Comparison of ENCODE assay signal across 8 cellular contexts in the genomic region with DNA sequence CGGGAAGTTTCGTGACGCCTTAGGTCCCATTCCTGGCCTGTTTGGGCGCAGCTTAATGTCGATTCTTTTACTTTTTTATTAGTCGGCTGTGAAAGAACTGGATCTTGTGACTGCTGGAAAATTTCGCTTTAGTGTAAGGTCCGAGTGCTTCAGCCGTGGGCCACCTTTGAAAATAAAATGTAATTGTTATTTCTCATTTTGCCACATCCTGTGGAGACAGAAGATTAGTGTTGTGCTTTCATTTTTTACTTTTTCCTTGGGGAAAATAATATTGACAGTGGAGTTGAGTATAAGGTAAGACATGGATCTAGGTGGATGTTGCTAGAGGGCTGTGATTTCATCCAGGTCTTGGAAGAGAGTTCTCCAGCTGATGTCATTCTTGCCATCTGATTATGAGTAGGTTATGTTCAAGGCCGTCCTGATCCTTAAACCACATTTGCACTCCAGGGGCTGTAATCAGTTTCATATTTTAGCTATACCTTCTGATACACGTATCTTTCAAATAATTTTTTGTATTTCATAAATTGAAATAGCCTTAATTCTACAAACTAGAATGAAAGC. TPM values are rescaled to one million over a fixed set of nuclear protein-coding genes. Genes with fewer than 3 reads are reported as not detected.
A peak's percentile ranks its signal among the peaks of the same experiment; 100 is the strongest.
DNase-seq lines count a peak whose midpoint lies in the region; ATAC-seq lines count a peak whose summit lies in the region.

No MANE protein-coding gene starts in this region.

- POLR2A ChIA-PET in activated CD8-positive, alpha-beta T cell treated with anti-CD3 and anti-CD28 coated beads, Interleukin-2, amount 10 ng/mL, durations not matched to agents 7 days and 5 days (lab: Charles Lee) = interaction anchor here (0.9 to 2.3 kb wide), 8 partner anchors 9 to 351 kb away, joined by 3 to 23 read pairs (median 7); partner anchors contain the start of gene YME1L1

- H3K4me3 Mint-ChIP-seq in activated CD8-positive, alpha-beta T cell treated with anti-CD3 and anti-CD28 coated beads, Interleukin-2, amount 10 ng/mL, durations not matched to agents 7 days and 5 days = peak overlapping the region; percentile 91

- peaks cover 0 to 2% (median 0%) of the 10 kb centered on the region in 3 donors for H3K36me3 ChIP-seq in skeletal muscle tissue (ENCODE audit: control insufficient read depth in 3 of 3, insufficient read depth in 3 of 3, low read length in 3 of 3)

- no peaks in the 10 kb centered on the region for H3K9me3 ChIP-seq in skeletal muscle tissue (ENCODE audit: control insufficient read depth in 3 of 3, low read length in 3 of 3)

- no peak for ATAC-seq in activated CD8-positive, alpha-beta T cell treated with anti-CD3 and anti-CD28 coated beads, Interleukin-2, amount 10 ng/mL, durations not matched to agents 7 days and 5 days
- ATAC-seq in HG03159 (IDR thresholded peaks at IDR 0.05; ENCODE audit: unreplicated experiment) (no peak), HG02678 (IDR thresholded peaks at IDR 0.05; ENCODE audit: unreplicated experiment) (no peak), GM21367 (IDR thresholded peaks at IDR 0.05; ENCODE audit: unreplicated experiment) (no peak)

- H3K36me3 Mint-ChIP-seq in activated CD8-positive, alpha-beta T cell treated with anti-CD3 and anti-CD28 coated beads, Interleukin-2, amount 10 ng/mL, durations not matched to agents 7 days and 5 days (ENCODE audit: low read depth) = peaks cover 24% of the 10 kb centered on the region

- H3K4me1 Mint-ChIP-seq in activated CD8-positive, alpha-beta T cell treated with anti-CD3 and anti-CD28 coated beads, Interleukin-2, amount 10 ng/mL, durations not matched to agents 7 days and 5 days (ENCODE audit: low read depth) = peaks cover 44% of the 10 kb centered on the region

- DNase-seq in DMS53 (lab: John Stamatoyannopoulos, UW) (peak; percentile 29), DMS53 treated with DMSO at 0.1 percent for 48 hours (lab: John Stamatoyannopoulos, UW; ENCODE audit: unreplicated experiment) (no peak), hepatic stellate cell (ENCODE audit: low spot score) (peak; percentile 3)
- DNase-seq in activated CD8-positive, alpha-beta T cell treated with anti-CD3 and anti-CD28 coated beads, Interleukin-2, amount 10 ng/mL, durations not matched to agents 7 days and 5 days = no peak

- peak overlapping the region; percentile 93 to 98 (median 94) for H3K4me3 ChIP-seq in skeletal muscle tissue (ENCODE audit: low read length in 3 of 3)

- peak overlapping the region; percentile 93 to 98 (median 96) for H3K9ac ChIP-seq in skeletal muscle tissue (ENCODE audit: low read depth in 1 of 3, low read length in 3 of 3)

- peaks cover 7 to 20% (median 18%) of the 10 kb centered on the region in 3 donors for H3K4me1 ChIP-seq in skeletal muscle tissue (ENCODE audit: control insufficient read depth in 3 of 3, insufficient read depth in 3 of 3, low read length in 3 of 3)

- peak overlapping the region; percentile 91 for H3K27ac ChIP-seq in skeletal muscle tissue (ENCODE audit: low read depth, low read length)

- CTCF ChIA-PET in activated CD8-positive, alpha-beta T cell treated with anti-CD3 and anti-CD28 coated beads, Interleukin-2, amount 10 ng/mL, durations not matched to agents 7 days and 5 days (lab: Charles Lee) = interaction anchor here (1.0 to 2.4 kb wide), 5 partner anchors 9 to 57 kb away, joined by 3 to 14 read pairs (median 4); no protein-coding TSS in a partner anchor

- H3K27me3 ChIP-seq in skeletal muscle tissue (ENCODE audit: control insufficient read depth in 3 of 3, insufficient read depth in 3 of 3, low read length in 3 of 3) = no peaks in the 10 kb centered on the region

- peak overlapping the region; percentile 95 for H3K27ac Mint-ChIP-seq in activated CD8-positive, alpha-beta T cell treated with anti-CD3 and anti-CD28 coated beads, Interleukin-2, amount 10 ng/mL, durations not matched to agents 7 days and 5 days

- H3K9me3 Mint-ChIP-seq in activated CD8-positive, alpha-beta T cell treated with anti-CD3 and anti-CD28 coated beads, Interleukin-2, amount 10 ng/mL, durations not matched to agents 7 days and 5 days (ENCODE audit: insufficient read depth) = peaks cover 3% of the 10 kb centered on the region

- peaks cover 3% of the 10 kb centered on the region for H3K27me3 Mint-ChIP-seq in activated CD8-positive, alpha-beta T cell treated with anti-CD3 and anti-CD28 coated beads, Interleukin-2, amount 10 ng/mL, durations not matched to agents 7 days and 5 days (ENCODE audit: low read depth)

RNA-seq across cellular contexts. Expression of gene RAB18, which starts 0.9 kb away (rescaled TPM):
- 10 to 100 TPM; 60.3 to 65.6 TPM for total RNA-seq in activated CD8-positive, alpha-beta T cell treated with anti-CD3 and anti-CD28 coated beads, Interleukin-2, amount 10 ng/mL, durations not matched to agents 7 days and 5 days
- 40.2 TPM for total RNA-seq in skeletal muscle tissue

Comparison
In these comparisons a context has a peak if more than half of its experiments do, and no peak if none do; other contexts are left out.
1. DNase-seq: peak in DMS53 (single experiment) and hepatic stellate cell (single experiment); none in DMS53 treated with DMSO at 0.1 percent for 48 hours (single experiment) and activated CD8-positive, alpha-beta T cell treated with anti-CD3 and anti-CD28 coated beads, Interleukin-2, amount 10 ng/mL, durations not matched to agents 7 days and 5 days (single experiment).